8 cellular contexts compared by ENCODE assay signal in genomic region chr14:100236873-100237272, GRCh38. TPM values are rescaled to one million over a fixed set of nuclear protein-coding genes. Genes with fewer than 3 reads are reported as not detected.
DNase-seq lines count a peak whose midpoint lies in the region; ATAC-seq and TF ChIP-seq lines count a peak whose summit lies in the region.

No MANE protein-coding gene starts in this region.

- peaks cover 15% of the 10 kb centered on the region for H3K4me1 ChIP-seq in hepatocyte (ENCODE audit: insufficient read depth)

- DNase-seq in activated CD4-positive, alpha-beta T cell treated with anti-CD3 and anti-CD28 coated beads, Interleukin-2, amount 10 ng/mL, durations not matched to agents 7 days and 5 days: no peak
- DNase-seq in activated CD4-positive, alpha-beta T cell treated with anti-CD3 and anti-CD28 coated beads, Interleukin-2, amount 50 U/mL, for 1 hour: no peak
- DNase-seq in hepatocyte (ENCODE audit: low spot score) (no peak), ureter (ENCODE audit: low spot score) (no peak), putamen (ENCODE audit: low spot score) (no peak)
- no peak for DNase-seq in stimulated activated naive B cell treated with anti-CD40 and anti-IgM and Interleukin-4, amounts not matched to agents 10 μg/mL and 1 μg/mL and 100 μg/mL, for 72 hours

- H3K27ac Mint-ChIP-seq in activated CD4-positive, alpha-beta T cell treated with anti-CD3 and anti-CD28 coated beads, Interleukin-2, amount 10 ng/mL, durations not matched to agents 7 days and 5 days: peak overlapping the region; percentile 94
- peak overlapping the region; percentile 88 for H3K27ac Mint-ChIP-seq in stimulated activated naive B cell treated with anti-CD40 and anti-IgM and Interleukin-4, amounts not matched to agents 10 μg/mL and 1 μg/mL and 100 μg/mL, for 72 hours

- H3K4me1 Mint-ChIP-seq in activated CD4-positive, alpha-beta T cell treated with anti-CD3 and anti-CD28 coated beads, Interleukin-2, amount 10 ng/mL, durations not matched to agents 7 days and 5 days: peaks cover 55% of the 10 kb centered on the region
- peaks cover 25 to 56% of the 10 kb centered on the region in 2 donors for H3K4me1 Mint-ChIP-seq in stimulated activated naive B cell treated with anti-CD40 and anti-IgM and Interleukin-4, amounts not matched to agents 10 μg/mL and 1 μg/mL and 100 μg/mL, for 72 hours

- H3K36me3 Mint-ChIP-seq in activated CD4-positive, alpha-beta T cell treated with anti-CD3 and anti-CD28 coated beads, Interleukin-2, amount 10 ng/mL, durations not matched to agents 7 days and 5 days (ENCODE audit: low read depth): peaks cover 49% of the 10 kb centered on the region
- peaks cover 21 to 48% of the 10 kb centered on the region in 2 donors for H3K36me3 Mint-ChIP-seq in stimulated activated naive B cell treated with anti-CD40 and anti-IgM and Interleukin-4, amounts not matched to agents 10 μg/mL and 1 μg/mL and 100 μg/mL, for 72 hours

- H3K27ac ChIP-seq in VCaP (peak overlapping the region; percentile 97), hepatocyte (peak overlapping the region; percentile 99)

- no peaks in the 10 kb centered on the region for H3K27me3 ChIP-seq in hepatocyte

- ATAC-seq in stimulated activated naive B cell treated with anti-CD40 and anti-IgM and Interleukin-4, amounts not matched to agents 10 μg/mL and 1 μg/mL and 100 μg/mL, for 72 hours (replicated peaks): no peak
- no peak for ATAC-seq in HG03442 (IDR thresholded peaks at IDR 0.05; ENCODE audit: unreplicated experiment)

- TF ChIP-seq CTCF in VCaP (conservative IDR thresholded peaks at IDR 0.05) (no peak), hepatocyte (IDR thresholded peaks at IDR 0.05; ENCODE audit: poor library complexity) (no peak)

- H3K4me3 Mint-ChIP-seq in activated CD4-positive, alpha-beta T cell treated with anti-CD3 and anti-CD28 coated beads, Interleukin-2, amount 10 ng/mL, durations not matched to agents 7 days and 5 days: peak overlapping the region; percentile 89
- peak overlapping the region; percentile 87 to 88 for H3K4me3 Mint-ChIP-seq in stimulated activated naive B cell treated with anti-CD40 and anti-IgM and Interleukin-4, amounts not matched to agents 10 μg/mL and 1 μg/mL and 100 μg/mL, for 72 hours

- peaks cover 83% of the 10 kb centered on the region for H3K79me2 ChIP-seq in hepatocyte

- peaks cover 45% of the 10 kb centered on the region for H4K20me1 ChIP-seq in hepatocyte (ENCODE audit: insufficient read depth, poor library complexity, severe bottlenecking)

- CTCF ChIA-PET in activated CD4-positive, alpha-beta T cell treated with anti-CD3 and anti-CD28 coated beads, Interleukin-2, amount 10 ng/mL, durations not matched to agents 7 days and 5 days (lab: Charles Lee): interaction anchor here (0.9 to 6.5 kb wide), 6 partner anchors 10 to 52 kb away, joined by 3 to 68 read pairs (median 5); no protein-coding TSS in a partner anchor

- peak overlapping the region; percentile 76 for H3K4me2 ChIP-seq in hepatocyte

- H3K9me3 ChIP-seq in hepatocyte (ENCODE audit: low read depth): no peaks in the 10 kb centered on the region

- no peak overlapping the region for H2AFZ ChIP-seq in hepatocyte

- H3K27me3 Mint-ChIP-seq in activated CD4-positive, alpha-beta T cell treated with anti-CD3 and anti-CD28 coated beads, Interleukin-2, amount 10 ng/mL, durations not matched to agents 7 days and 5 days: no peaks in the 10 kb centered on the region
- no peaks in the 10 kb centered on the region for H3K27me3 Mint-ChIP-seq in stimulated activated naive B cell treated with anti-CD40 and anti-IgM and Interleukin-4, amounts not matched to agents 10 μg/mL and 1 μg/mL and 100 μg/mL, for 72 hours

- H3K4me3 ChIP-seq in hepatocyte: peak overlapping the region; percentile 98

- no peaks in the 10 kb centered on the region for H3K9me2 ChIP-seq in hepatocyte (replicated peaks; ENCODE audit: insufficient read depth)

- POLR2A ChIA-PET in activated CD4-positive, alpha-beta T cell treated with anti-CD3 and anti-CD28 coated beads, Interleukin-2, amount 10 ng/mL, durations not matched to agents 7 days and 5 days (lab: Charles Lee): no interaction called here

- H3K36me3 ChIP-seq in hepatocyte (replicated peaks; ENCODE audit: insufficient read depth, low read depth): no peaks in the 10 kb centered on the region

- H3K9me3 Mint-ChIP-seq in activated CD4-positive, alpha-beta T cell treated with anti-CD3 and anti-CD28 coated beads, Interleukin-2, amount 10 ng/mL, durations not matched to agents 7 days and 5 days: no peaks in the 10 kb centered on the region
- H3K9me3 Mint-ChIP-seq in stimulated activated naive B cell treated with anti-CD40 and anti-IgM and Interleukin-4, amounts not matched to agents 10 μg/mL and 1 μg/mL and 100 μg/mL, for 72 hours: no peaks in the 10 kb centered on the region

RNA-seq across cellular contexts. Expression of gene YY1, which starts 2.1 kb away (rescaled TPM):
- 100 to 1,000 TPM in 1 of 2 experiments, 10 to 100 TPM in 1; 95.0 to 107 TPM for total RNA-seq in activated CD4-positive, alpha-beta T cell treated with anti-CD3 and anti-CD28 coated beads, Interleukin-2, amount 10 ng/mL, durations not matched to agents 7 days and 5 days
- 52.6 and 58.5 TPM in 2 replicates for total RNA-seq in hepatocyte
- 27.3 and 32.6 TPM in 2 replicates for polyA plus RNA-seq in hepatocyte
- 79.4 TPM for total RNA-seq in ureter
